Comparison of ENCODE assay signal across 9 cellular contexts in the genomic region with DNA sequence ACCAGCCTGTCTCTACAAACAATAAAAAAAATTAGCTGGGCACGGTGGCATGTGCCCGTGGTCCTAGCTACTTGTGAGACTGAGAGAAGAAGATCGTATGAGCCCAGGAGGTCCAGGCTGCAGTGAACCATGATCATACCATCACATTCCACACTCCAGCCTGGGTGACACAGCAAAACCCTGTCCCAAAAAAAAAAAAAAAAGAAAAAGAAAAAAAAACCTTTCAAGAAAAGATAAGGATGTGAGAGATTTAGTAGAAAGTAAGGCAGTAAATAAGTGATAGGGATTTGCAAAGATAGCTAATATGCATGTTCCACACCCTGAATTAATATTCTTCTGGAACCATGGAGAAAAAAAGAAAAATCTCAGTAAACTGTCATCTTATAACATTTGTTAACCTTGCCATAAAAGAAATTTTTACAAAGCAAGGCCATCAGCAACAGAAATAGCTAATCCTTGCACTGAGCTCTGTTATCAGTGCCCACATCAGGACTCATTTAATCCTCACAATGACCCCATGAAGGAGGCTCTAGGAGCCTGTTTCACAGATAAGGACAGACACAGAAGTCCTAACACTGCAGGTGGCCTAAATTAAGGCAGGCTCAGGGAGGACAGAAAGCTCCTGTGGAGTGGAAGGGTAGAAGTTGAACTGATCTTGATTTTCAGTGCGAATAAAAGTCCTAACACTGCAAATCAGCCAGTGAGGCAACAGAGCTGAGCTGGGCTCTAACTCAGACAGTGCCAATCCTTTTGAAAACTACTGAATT. TPM values are rescaled to one million over a fixed set of nuclear protein-coding genes. Genes with fewer than 3 reads are reported as not detected.
DNase-seq lines count a peak whose midpoint lies in the region; ATAC-seq and TF ChIP-seq lines count a peak whose summit lies in the region.
"Had no signal": no experiment of that assay in that cellular context is flagged by ENCODE, and none has a peak within 500 bp of the region (broad histone marks: within the 10 kb centered on the region; RNA-seq: fewer than 3 reads in every experiment).

No MANE protein-coding gene starts in this region.

- peak overlapping the region; percentile 15 to 23 for H3K27ac ChIP-seq in testis

- peaks cover 3% of the 10 kb centered on the region for H3K9me3 ChIP-seq in T-helper 17 cell (ENCODE audit: control insufficient read depth, low read length, poor library complexity, severe bottlenecking)
- no peaks in the 10 kb centered on the region for H3K9me3 ChIP-seq in testis

- no peak for DNase-seq in activated naive CD4-positive, alpha-beta T cell treated with anti-CD3 and anti-CD28 coated beads, Interleukin-2, amount 50 U/mL, for 72 hours (ENCODE audit: low spot score in 2 of 2)
- DNase-seq in activated naive CD4-positive, alpha-beta T cell (lab: John Stamatoyannopoulos, UW), result no peak
- no peak for DNase-seq in T-helper 17 cell
- no peak for DNase-seq in left cardiac atrium
- DNase-seq in testis, result no peak
- DNase-seq in cerebellum (ENCODE audit: low spot score), result no peak
- DNase-seq in foreskin melanocyte, result no peak
- DNase-seq in DMS53 treated with DMSO at 0.1 percent for 48 hours (lab: John Stamatoyannopoulos, UW; ENCODE audit: unreplicated experiment), result no peak

- H3K36me3 ChIP-seq in testis (ENCODE audit: low read depth, missing control alignments), result no peaks in the 10 kb centered on the region

- H3K4me3 ChIP-seq in testis, result no peak overlapping the region

- peak overlapping the region; percentile 68 for H3K4me3 Mint-ChIP-seq in T-helper 17 cell

- H3K27ac Mint-ChIP-seq in activated naive CD4-positive, alpha-beta T cell treated with anti-CD3 and anti-CD28 coated beads, Interleukin-2, amount 50 U/mL, for 72 hours, result peak overlapping the region; percentile 64 to 66
- peak overlapping the region; percentile 89 for H3K27ac Mint-ChIP-seq in T-helper 17 cell

- peaks cover 6 to 24% of the 10 kb centered on the region in 2 donors for H3K36me3 Mint-ChIP-seq in activated naive CD4-positive, alpha-beta T cell treated with anti-CD3 and anti-CD28 coated beads, Interleukin-2, amount 50 U/mL, for 72 hours
- peaks cover 6% of the 10 kb centered on the region for H3K36me3 Mint-ChIP-seq in T-helper 17 cell (ENCODE audit: low read depth)

- intact Hi-C loops in left cardiac atrium (cut with DNase I), result loop anchor here (5.0 to 10.0 kb wide), 2 partner anchors 41 to 48 kb away; no protein-coding TSS in a partner anchor
- intact Hi-C loops in testis (cut with DNase I; ENCODE audit: low total_unique reads), result no loop called here

- no peaks in the 10 kb centered on the region for H3K27me3 ChIP-seq in testis

- no peaks in the 10 kb centered on the region for H3K27me3 Mint-ChIP-seq in T-helper 17 cell

- 32 to 53% methylated on average over 4 of the region's 4 CpGs for WGBS in testis, 2 donors

- no peak for TF ChIP-seq CTCF in testis (IDR thresholded peaks at IDR 0.05)

- peaks cover 0 to 7% of the 10 kb centered on the region in 2 donors for H3K9me3 Mint-ChIP-seq in activated naive CD4-positive, alpha-beta T cell treated with anti-CD3 and anti-CD28 coated beads, Interleukin-2, amount 50 U/mL, for 72 hours

- no peak for TF ChIP-seq POLR2A in testis (IDR thresholded peaks at IDR 0.05)

- no peak for ATAC-seq in activated naive CD4-positive, alpha-beta T cell treated with anti-CD3 and anti-CD28 coated beads, Interleukin-2, amount 50 U/mL, for 72 hours
- peak; percentile 20 for ATAC-seq in T-helper 17 cell
- ATAC-seq in left cardiac atrium, result peak; percentile 12 to 29

- H3K4me1 ChIP-seq in testis, result peaks cover 39% of the 10 kb centered on the region

- H3K4me1 Mint-ChIP-seq in T-helper 17 cell, result peaks cover 57% of the 10 kb centered on the region

RNA-seq across cellular contexts. Expression of gene GNB1, which starts 7.6 kb away (rescaled TPM):
- 100 to 1,000 TPM; 267 to 358 TPM for total RNA-seq in activated naive CD4-positive, alpha-beta T cell treated with anti-CD3 and anti-CD28 coated beads, Interleukin-2, amount 50 U/mL, for 72 hours
- total RNA-seq in T-helper 17 cell (100 to 1,000 TPM; 236 to 255 TPM), left cardiac atrium (100 to 1,000 TPM; 188 to 206 TPM), testis (100 to 1,000 TPM; 223 to 240 TPM), cerebellum (207 TPM)
- 256 TPM for polyA plus RNA-seq in testis (ENCODE audit: insufficient read depth, low read depth, low replicate concordance)

RNA-seq across cellular contexts. Expression of gene CALML6, which starts 31.8 kb away (rescaled TPM):
- total RNA-seq in activated naive CD4-positive, alpha-beta T cell treated with anti-CD3 and anti-CD28 coated beads, Interleukin-2, amount 50 U/mL, for 72 hours, result 1 to 10 TPM; 1.4 to 2.6 TPM
- total RNA-seq in T-helper 17 cell, result under 1 TPM; 0.35 to 0.55 TPM
- under 1 TPM in 1 of 2 donors, not detected in 1; 0.21 TPM for total RNA-seq in left cardiac atrium
- 1 to 10 TPM; 1.2 to 2.1 TPM for total RNA-seq in testis
- 0.96 TPM for polyA plus RNA-seq in testis (ENCODE audit: insufficient read depth, low read depth, low replicate concordance)
- total RNA-seq in cerebellum, result 0.18 TPM

RNA-seq across cellular contexts. Expression of gene TMEM52, which starts 35.8 kb away (rescaled TPM):
- 1 to 10 TPM in 1 of 2 donors, under 1 TPM in 1; 0.64 to 1.5 TPM for total RNA-seq in activated naive CD4-positive, alpha-beta T cell treated with anti-CD3 and anti-CD28 coated beads, Interleukin-2, amount 50 U/mL, for 72 hours
- under 1 TPM in 1 of 2 donors, not detected in 1; 0.52 TPM for total RNA-seq in T-helper 17 cell
- under 1 TPM; 0.68 to 0.82 TPM for total RNA-seq in left cardiac atrium
- total RNA-seq in testis, result 100 to 1,000 TPM in 1 of 2 donors, 10 to 100 TPM in 1; 74.0 to 143 TPM
- polyA plus RNA-seq in testis (ENCODE audit: insufficient read depth, low read depth, low replicate concordance), result 40.8 TPM
- total RNA-seq in cerebellum, result 0.82 TPM
- total RNA-seq: T-helper 2 cell treated with Interferon-gamma antibody and Interleukin-4, amounts not matched to agents 100 ng/mL and 5 ng/mL, for 36 hours had no signal

Comparison
In these comparisons a context has a peak if more than half of its experiments do, and no peak if none do; other contexts are left out.
1. ATAC-seq: peak in T-helper 17 cell (single experiment) and left cardiac atrium (2 of 2); none in activated naive CD4-positive, alpha-beta T cell treated with anti-CD3 and anti-CD28 coated beads, Interleukin-2, amount 50 U/mL, for 72 hours (0 of 2).
2. RNA of gene TMEM52, which starts 35.8 kb away (total RNA-seq): 74.0 to 143 TPM in testis; 0.64 to 1.5 TPM in activated naive CD4-positive, alpha-beta T cell treated with anti-CD3 and anti-CD28 coated beads, Interleukin-2, amount 50 U/mL, for 72 hours, 0.68 to 0.82 TPM in left cardiac atrium, 0.82 TPM in cerebellum (single experiment) and 0.52 TPM in T-helper 17 cell; every median in the first group is over 10 times any median in the second.